In genomic region chr7:21773326-21773725, GRCh38 we compare ENCODE assay signal across 16 cellular contexts.
A peak's percentile ranks its signal among the peaks of the same experiment; 100 is the strongest.
DNase-seq lines count a peak whose midpoint lies in the region; ATAC-seq, FAIRE-seq and TF ChIP-seq lines count a peak whose summit lies in the region.
"Had no signal": no experiment of that assay in that cellular context is flagged by ENCODE, and none has a peak within 500 bp of the region (broad histone marks: within the 10 kb centered on the region; RNA-seq: fewer than 3 reads in every experiment).

No MANE protein-coding gene starts in this region.

- no peaks in the 10 kb centered on the region for H3K9me3 Mint-ChIP-seq in H9

- H3K79me1 ChIP-seq in H9 (ENCODE audit: insufficient read depth, low read depth, low read length, poor library complexity, severe bottlenecking) (no peaks in the 10 kb centered on the region), H1 (ENCODE audit: low read depth, low read length) (no peaks in the 10 kb centered on the region)

- H3K36me3 ChIP-seq in H1 (ENCODE audit: control insufficient read depth in 2 of 4, insufficient read depth in 4 of 4, low read length in 3 of 4) = no peaks in the 10 kb centered on the region
- H3K36me3 ChIP-seq: HAP-1, SJCRH30 had no signal

- POLR2A ChIA-PET in H1 (lab: Charles Lee; ENCODE audit: partially characterized antibody) = no interaction called here

- H3K27ac Mint-ChIP-seq in H9 = peak overlapping the region in 2 of 3 experiments; percentile 5 to 39; a peak in 3 of 7 replicates

- no CpG with 5 or more reads among the region's 3 CpGs for WGBS in H9 (ENCODE audit: extremely low coverage, insufficient read length, low lambda C conversion rate)
- WGBS in H1 (ENCODE audit: extremely low coverage in 1 of 2, insufficient coverage in 1 of 2, insufficient read length in 1 of 2, insufficient replicate concordance in 2 of 2, low coverage in 1 of 2, low lambda C conversion rate in 2 of 2, missing lambda C conversion rate in 1 of 2), 2 experiments = 79% methylated on average over 3 of the region's 3 CpGs; no CpG with 5 or more reads in 1 of the 2 experiments

- H3K27ac ChIP-seq in H9 (ENCODE audit: insufficient read length, low read depth, low read length) (no peak overlapping the region), H1 (ENCODE audit: low read depth, low read length) (no peak overlapping the region)
- H3K27ac ChIP-seq: C4-2B, RWPE1, SJCRH30 had no signal

- no peak overlapping the region for H3K4me3 ChIP-seq in H1 (ENCODE audit: extremely low read depth in 1 of 4, insufficient read depth in 2 of 4, low read depth in 3 of 4, low read length in 4 of 4)
- H3K4me3 ChIP-seq: HAP-1, SJCRH30 had no signal

- no peak for ATAC-seq in HG03342 (IDR thresholded peaks at IDR 0.05; ENCODE audit: unreplicated experiment)

- no peak overlapping the region for H3K4me3 Mint-ChIP-seq in H9

- H3T11ph ChIP-seq in H9 (ENCODE audit: low read length) = no peak overlapping the region

- H4K8ac ChIP-seq in H9 (replicated peaks; ENCODE audit: insufficient read length, low read depth, low read length) = no peak overlapping the region
- H4K8ac ChIP-seq in H1 (ENCODE audit: extremely low read depth, insufficient read depth, low read length) = no peak overlapping the region

- H3K4me2 ChIP-seq in H9 (ENCODE audit: insufficient read depth, insufficient read length, low read length) (no peak overlapping the region), H1 (ENCODE audit: insufficient read depth in 1 of 2, low read depth in 2 of 2, low read length in 2 of 2) (no peak overlapping the region)

- TF ChIP-seq POLR2A in H1 (IDR thresholded peaks at IDR 0.05; ENCODE audit: control extremely low read depth in 1 of 2, low read depth in 2 of 2, low read length in 2 of 2) (no peak), GM12891 (IDR thresholded peaks at IDR 0.05; ENCODE audit: low read depth, low read length) (no peak)

- DNase-seq in H9 (no peak), H1 (ENCODE audit: low read depth in 1 of 2, low spot score in 2 of 2) (no peak), midbrain (lab: John Stamatoyannopoulos, UW) (peak; percentile 72), retina (peak; percentile 47), NCI-H748 (lab: John Stamatoyannopoulos, UW; ENCODE audit: unreplicated experiment) (no peak), GM12891 (ENCODE audit: insufficient read length, low spot score) (no peak)
- DNase-seq: DMS 273 treated with DMSO at 0.1 percent for 48 hours, GF-D8, NCI-H1105 treated with DMSO at 0.1 percent for 48 hours, NCI-H187, NCI-H69, SJCRH30 had no signal

- FAIRE-seq in H1 (lab: Jason Lieb, UNC) = no peak
- no peak for FAIRE-seq in GM12891 (lab: Jason Lieb, UNC)

- peaks cover 45 to 58% of the 10 kb centered on the region in 2 experiments for H3K4me1 Mint-ChIP-seq in H9

- H2AFZ ChIP-seq in H9 (ENCODE audit: low read length) (no peak overlapping the region), H1 (ENCODE audit: low read length) (no peak overlapping the region)

- H2BK120ac ChIP-seq in H9 (ENCODE audit: low read depth, low read length, poor library complexity, severe bottlenecking) (no peak overlapping the region), H1 (replicated peaks; ENCODE audit: low read depth, low read length) (no peak overlapping the region)

- H4K20me1 ChIP-seq in H9 (ENCODE audit: control insufficient read depth, insufficient read depth, insufficient read length) (no peaks in the 10 kb centered on the region), H1 (replicated peaks in 1 of 2; ENCODE audit: control insufficient read depth in 1 of 2, insufficient read depth in 2 of 2, low read length in 2 of 2) (no peaks in the 10 kb centered on the region)

- CTCF ChIA-PET in H1 (lab: Charles Lee; ENCODE audit: partially characterized antibody) = no interaction called here

- no peak for TF ChIP-seq RAD21 in H1 (IDR thresholded peaks at IDR 0.05 in 1 of 2, conservative IDR thresholded peaks at IDR 0.05 in 1 of 2; ENCODE audit: low read depth in 2 of 2, low read length in 2 of 2)

- H3K23ac ChIP-seq in H9 (ENCODE audit: insufficient read length, low read depth, low read length) = no peak overlapping the region
- H3K23ac ChIP-seq in H1 (ENCODE audit: insufficient read length) = no peak overlapping the region

- no peak for TF ChIP-seq EP300 in H1 (IDR thresholded peaks at IDR 0.05; ENCODE audit: borderline replicate concordance in 1 of 2, low read depth in 2 of 2, low read length in 2 of 2)

- H3K79me2 ChIP-seq in H9 (ENCODE audit: insufficient read depth, low read length) (no peaks in the 10 kb centered on the region), H1 (ENCODE audit: control insufficient read depth in 1 of 2, insufficient read depth in 2 of 2, low read length in 2 of 2) (no peaks in the 10 kb centered on the region)

- H3K56ac ChIP-seq in H9 (ENCODE audit: insufficient read length, low read depth, low read length) (no peak overlapping the region), H1 (replicated peaks; ENCODE audit: insufficient read length, low read depth, low read length) (no peak overlapping the region)

- no peaks in the 10 kb centered on the region; a peak in 1 of 7 replicates for H3K36me3 Mint-ChIP-seq in H9 (ENCODE audit: insufficient read depth in 1 of 3, low read depth in 3 of 3)

- H4K91ac ChIP-seq in H9 (ENCODE audit: insufficient read length, low read depth, low read length) = no peak overlapping the region
- H4K91ac ChIP-seq in H1 (replicated peaks; ENCODE audit: insufficient read length, low read length) = no peak overlapping the region

- H4K5ac ChIP-seq in H9 (ENCODE audit: insufficient read length, low read depth, low read length) = no peak overlapping the region
- H4K5ac ChIP-seq in H1 (ENCODE audit: insufficient read length, low read depth, low read length) = no peak overlapping the region

- H2BK15ac ChIP-seq in H9 (ENCODE audit: low read depth, low read length) = no peak overlapping the region
- no peak overlapping the region for H2BK15ac ChIP-seq in H1 (ENCODE audit: low read length)

- H3K27me3 ChIP-seq in H9 (ENCODE audit: insufficient read depth, low read length) (no peaks in the 10 kb centered on the region), H1 (replicated peaks in 1 of 4; ENCODE audit: control insufficient read depth in 3 of 4, extremely low read depth in 1 of 4, insufficient read depth in 3 of 4, low read length in 3 of 4) (no peaks in the 10 kb centered on the region)
- H3K27me3 ChIP-seq: SJCRH30 had no signal

- no peak overlapping the region for H2AK5ac ChIP-seq in H9 (ENCODE audit: insufficient read length, low read length)
- no peak overlapping the region for H2AK5ac ChIP-seq in H1 (ENCODE audit: low read depth, low read length)

- no peak overlapping the region for H3K4ac ChIP-seq in H9 (ENCODE audit: low read depth, low read length)
- no peak overlapping the region for H3K4ac ChIP-seq in H1 (replicated peaks; ENCODE audit: insufficient read length, low read depth, low read length)

- no peak overlapping the region for H3K18ac ChIP-seq in H9 (ENCODE audit: insufficient read length, low read depth, low read length)
- no peak overlapping the region for H3K18ac ChIP-seq in H1 (ENCODE audit: extremely low read depth, low read length)

- H3K9ac ChIP-seq in H9 (ENCODE audit: extremely low read depth, insufficient read length, low read length) = no peak overlapping the region
- H3K9ac ChIP-seq in H1 (replicated peaks in 1 of 4; ENCODE audit: extremely low read depth in 1 of 4, low read depth in 3 of 4, low read length in 3 of 4) = no peak overlapping the region

- H2BK12ac ChIP-seq in H9 (ENCODE audit: insufficient read length, low read depth, low read length) (no peak overlapping the region), H1 (ENCODE audit: low read depth, low read length) (no peak overlapping the region)

- H3K23me2 ChIP-seq in H9 (ENCODE audit: insufficient read length, low read depth, low read length, poor library complexity, severe bottlenecking) (no peaks in the 10 kb centered on the region), H1 (ENCODE audit: low read depth, low read length) (no peaks in the 10 kb centered on the region)

- H2BK20ac ChIP-seq in H9 (ENCODE audit: low read depth, low read length, poor library complexity, severe bottlenecking) (no peak overlapping the region), H1 (ENCODE audit: low read length) (no peak overlapping the region; the same call in 1 of the 2 replicates)

- H3K9me3 ChIP-seq in H9 (ENCODE audit: control insufficient read depth, low read depth, low read length) (no peaks in the 10 kb centered on the region), H1 (ENCODE audit: insufficient read depth in 2 of 2, low read depth in 1 of 2, low read length in 1 of 2) (no peaks in the 10 kb centered on the region)
- H3K9me3 ChIP-seq: HAP-1, SJCRH30 had no signal

- no peak overlapping the region for H2BK5ac ChIP-seq in H9 (ENCODE audit: insufficient read length, low read length)
- H2BK5ac ChIP-seq in H1 (ENCODE audit: low read depth, low read length) = peak overlapping the region; percentile 45; the same call in 1 of the 2 replicates

- H3K14ac ChIP-seq in H9 (ENCODE audit: insufficient read depth, low read length) = no peak overlapping the region
- H3K14ac ChIP-seq in H1 (ENCODE audit: insufficient read length) = no peak overlapping the region

- no peak for TF ChIP-seq CTCF in H9 (conservative IDR thresholded peaks at IDR 0.05)
- no peak for TF ChIP-seq CTCF in H1 (IDR thresholded peaks at IDR 0.05; ENCODE audit: control extremely low read depth in 1 of 3, insufficient read depth in 1 of 3, low read depth in 1 of 3, low read length in 3 of 3)

- no peaks in the 10 kb centered on the region for H3K27me3 Mint-ChIP-seq in H9 (ENCODE audit: low read depth)

- H3K4me1 ChIP-seq in H9 (ENCODE audit: insufficient read depth, low read length) = peaks cover 16% of the 10 kb centered on the region; the same call in 1 of the 2 replicates
- peaks cover 0 to 18% (median 10%) of the 10 kb centered on the region in 4 experiments; a peak in 6 of 7 replicates for H3K4me1 ChIP-seq in H1 (replicated peaks in 1 of 4; ENCODE audit: control insufficient read depth in 3 of 4, insufficient read depth in 4 of 4, low read length in 3 of 4)

TF ChIP-seq in H1, 55 proteins besides CTCF, POLR2A, EP300 and RAD21 (continues in another document):
- no peak for TF ChIP-seq CBX8 (IDR thresholded peaks at IDR 0.05; ENCODE audit: borderline replicate concordance, low read depth, low read length)

TF ChIP-seq in GM12891, 5 proteins besides CTCF, POLR2A, EP300 and RAD21:
- TF ChIP-seq POU2F2 (IDR thresholded peaks at IDR 0.05; ENCODE audit: low read depth, low read length) (no peak), PAX5 (IDR thresholded peaks at IDR 0.05; ENCODE audit: insufficient read depth, low read length, severe bottlenecking) (no peak), TAF1 (IDR thresholded peaks at IDR 0.05; ENCODE audit: low read depth, low read length) (no peak)

Comparison
In these comparisons a context has a peak if more than half of its experiments do, and no peak if none do; other contexts are left out.
1. DNase-seq: peak in midbrain (single experiment) and retina (single experiment); none in H9 (single experiment), H1 (0 of 2), NCI-H748 (single experiment) and GM12891 (single experiment).